ENCODE assay signal across 36 cellular contexts in genomic region chr4:173584506-173584905, GRCh38. TPM values are rescaled to one million over a fixed set of nuclear protein-coding genes. Genes with fewer than 3 reads are reported as not detected.
"Had no signal": no experiment of that assay in that cellular context is flagged by ENCODE, and none has a peak within 500 bp of the region (broad histone marks: within the 10 kb centered on the region; RNA-seq: fewer than 3 reads in every experiment).

No MANE protein-coding gene starts in this region.

- FAIRE-seq: astrocyte, TTC549 had no signal

- H3K27ac ChIP-seq: body of pancreas, brain microvascular endothelial cell, breast epithelium, VCaP had no signal

- H3K27me3 ChIP-seq: body of pancreas, brain microvascular endothelial cell, breast epithelium had no signal

- H3K4me1 ChIP-seq: body of pancreas, breast epithelium had no signal

- H3K9me3 ChIP-seq: body of pancreas, breast epithelium had no signal

- H3K36me3 ChIP-seq: brain microvascular endothelial cell, breast epithelium had no signal

- ATAC-seq: activated CD4-positive, alpha-beta T cell treated with anti-CD3 and anti-CD28 coated beads for 36 hours; activated CD4-positive, CD25-positive, alpha-beta regulatory T cell treated with anti-CD3 and anti-CD28 coated beads, Interleukin-2, amount 50 U/mL, for 24 hours; activated CD8-positive, alpha-beta memory T cell treated with anti-CD3 and anti-CD28 coated beads, Interleukin-2, amount 10 ng/mL, durations not matched to agents 7 days and 5 days; activated CD8-positive, alpha-beta T cell treated with anti-CD3 and anti-CD28 coated beads, Interleukin-2, amount 10 ng/mL, durations not matched to agents 7 days and 5 days; activated naive CD8-positive, alpha-beta T cell treated with anti-CD3 and anti-CD28 coated beads, Interleukin-2, amount 50 U/mL, for 24 hours; body of pancreas; WTC11 had no signal

- H3K4me3 ChIP-seq: body of pancreas, breast epithelium had no signal

- DNase-seq: activated CD4-positive, alpha-beta memory T cell treated with anti-CD3 and anti-CD28 coated beads, Interleukin-2, amount 10 ng/mL, durations not matched to agents 7 days and 5 days; activated CD4-positive, alpha-beta T cell treated with anti-CD3 and anti-CD28 coated beads for 1 hour; activated CD4-positive, alpha-beta T cell treated with anti-CD3 and anti-CD28 coated beads for 36 hours; activated CD4-positive, alpha-beta T cell treated with anti-CD3 and anti-CD28 coated beads for 48 hours; activated CD4-positive, alpha-beta T cell treated with anti-CD3 and anti-CD28 coated beads, Interleukin-2, amount 10 ng/mL, durations not matched to agents 7 days and 5 days; activated CD4-positive, alpha-beta T cell treated with anti-CD3 and anti-CD28 coated beads, Interleukin-2, amount 50 U/mL, for 48 hours; activated CD4-positive, CD25-positive, alpha-beta regulatory T cell; activated CD8-positive, alpha-beta memory T cell treated with anti-CD3 and anti-CD28 coated beads for 24 hours; activated CD8-positive, alpha-beta memory T cell treated with anti-CD3 and anti-CD28 coated beads, Interleukin-2, amount 10 ng/mL, durations not matched to agents 7 days and 5 days; activated CD8-positive, alpha-beta memory T cell treated with anti-CD3 and anti-CD28 coated beads, Interleukin-2, amount 50 U/mL, for 48 hours; activated CD8-positive, alpha-beta T cell treated with anti-CD3 and anti-CD28 coated beads, Interleukin-2, amount 10 ng/mL, durations not matched to agents 7 days and 5 days; activated effector memory CD4-positive, alpha-beta T cell treated with Interleukin-2 at 50 U/mL for 16 hours; activated gamma-delta T cell; activated naive CD4-positive, alpha-beta T cell treated with anti-CD3 and anti-CD28 coated beads, Interleukin-2, amount 10 ng/mL, durations not matched to agents 7 days and 5 days; activated naive CD4-positive, alpha-beta T cell treated with Interleukin-2 at 50 U/mL for 16 hours; activated naive CD8-positive, alpha-beta T cell treated with anti-CD3 and anti-CD28 coated beads, Interleukin-2, amount 10 ng/mL, durations not matched to agents 7 days and 5 days; activated naive CD8-positive, alpha-beta T cell treated with anti-CD3 and anti-CD28 coated beads, Interleukin-2, amount 50 U/mL, for 24 hours; activated T-cell treated with anti-CD3 and anti-CD28 coated beads, Interleukin-2, amount 50 U/mL, for 24 hours; activated T-cell treated with anti-CD3 and anti-CD28 coated beads, Interleukin-2, amount 50 U/mL, for 48 hours; amniotic stem cell; aorta; body of pancreas; brain microvascular endothelial cell; caudate nucleus; cerebellar nuclear complex; T-helper 1 cell; T-helper 2 cell; T-helper 9 cell had no signal

RNA-seq across cellular contexts. Expression of gene HAND2, which starts 54.5 kb away (rescaled TPM):
- total RNA-seq: activated CD4-positive, alpha-beta memory T cell treated with anti-CD3 and anti-CD28 coated beads, Interleukin-2, amount 10 ng/mL, durations not matched to agents 7 days and 5 days; activated CD4-positive, alpha-beta T cell treated with anti-CD3 and anti-CD28 coated beads for 36 hours; activated CD4-positive, alpha-beta T cell treated with anti-CD3 and anti-CD28 coated beads, Interleukin-2, amount 10 ng/mL, durations not matched to agents 7 days and 5 days; activated CD8-positive, alpha-beta memory T cell treated with anti-CD3 and anti-CD28 coated beads, Interleukin-2, amount 10 ng/mL, durations not matched to agents 7 days and 5 days; activated CD8-positive, alpha-beta T cell treated with anti-CD3 and anti-CD28 coated beads, Interleukin-2, amount 10 ng/mL, durations not matched to agents 7 days and 5 days; activated naive CD8-positive, alpha-beta T cell treated with anti-CD3 and anti-CD28 coated beads, Interleukin-2, amount 10 ng/mL, durations not matched to agents 7 days and 5 days; activated T-helper 2 cell treated with anti-CD3 and anti-CD28 coated beads, Interferon-gamma antibody, Interleukin-2, Interleukin-4, amounts not matched to agents 10 μg/mL and 5 μg/mL and 100 μg/mL, durations not matched to agents 14 hours and 24 hours and 36 hours; astrocyte; chondrocyte had no signal
